Comparison of ENCODE assay signal across 8 cellular contexts in the genomic region with DNA sequence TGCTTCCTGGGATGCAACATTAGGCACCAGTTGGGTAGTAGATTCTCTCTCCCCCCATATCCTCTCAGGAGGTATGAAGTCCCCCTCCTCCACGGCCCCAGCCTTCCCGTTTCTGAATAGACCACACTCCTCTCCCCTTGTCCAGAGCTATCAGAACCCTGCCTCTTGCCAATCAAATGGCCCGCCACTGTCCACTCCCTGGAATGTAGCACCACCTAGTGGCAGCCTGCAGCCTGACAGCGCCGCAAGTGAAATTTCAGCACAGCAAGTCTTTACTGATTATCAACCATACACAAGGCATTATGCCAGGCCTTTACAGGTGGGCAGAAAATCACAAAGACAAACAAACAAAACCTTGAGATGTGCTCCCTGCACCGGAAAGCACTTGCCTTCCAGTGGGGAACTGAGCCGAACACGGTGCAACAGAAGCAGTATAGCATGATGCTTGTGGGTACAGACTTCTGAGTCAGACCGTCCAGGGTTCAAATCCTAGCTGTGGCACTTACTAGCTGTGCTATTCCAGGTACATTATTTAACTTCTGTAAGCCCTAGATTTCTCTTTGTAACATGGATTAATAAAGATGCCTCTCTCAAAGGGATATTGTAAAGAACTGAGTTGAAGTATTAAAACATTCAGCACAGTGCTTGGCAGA.
DNase-seq lines count a peak whose midpoint lies in the region; ATAC-seq and TF ChIP-seq lines count a peak whose summit lies in the region.

No MANE protein-coding gene starts in this region.

- H3K4me1 ChIP-seq in HCT116 (ENCODE audit: control insufficient read depth in 1 of 2, insufficient read depth in 2 of 2, low read length in 2 of 2) (peaks cover 0 to 6% of the 10 kb centered on the region in 2 experiments; a peak in 1 of 4 replicates), esophagus muscularis mucosa (no peaks in the 10 kb centered on the region), tibial nerve (no peaks in the 10 kb centered on the region)

- no peaks in the 10 kb centered on the region for H3K27me3 ChIP-seq in HCT116 (ENCODE audit: insufficient read depth, low read length)
- H3K27me3 ChIP-seq in esophagus muscularis mucosa: peaks cover 0 to 31% (median 2%) of the 10 kb centered on the region in 4 donors
- H3K27me3 ChIP-seq in tibial nerve: peaks cover 0 to 5% of the 10 kb centered on the region in 2 donors

- ATAC-seq in HCT116: peak; percentile 74
- peak; percentile 60 for ATAC-seq in activated CD8-positive, alpha-beta T cell treated with anti-CD3 and anti-CD28 coated beads, Interleukin-2, amount 10 ng/mL, durations not matched to agents 7 days and 5 days

- H3K36me3 ChIP-seq in HCT116 (ENCODE audit: control insufficient read depth in 1 of 2, insufficient read depth in 2 of 2, low read length in 2 of 2) (no peaks in the 10 kb centered on the region), esophagus muscularis mucosa (no peaks in the 10 kb centered on the region), tibial nerve (no peaks in the 10 kb centered on the region)

- H3K79me2 ChIP-seq in HCT116 (ENCODE audit: insufficient read depth, low read length): no peaks in the 10 kb centered on the region

- H3K4me1 Mint-ChIP-seq in activated CD8-positive, alpha-beta T cell treated with anti-CD3 and anti-CD28 coated beads, Interleukin-2, amount 10 ng/mL, durations not matched to agents 7 days and 5 days (ENCODE audit: low read depth): no peaks in the 10 kb centered on the region
- H3K4me1 Mint-ChIP-seq in nephron: no peaks in the 10 kb centered on the region

- no peak overlapping the region for H3K4me3 ChIP-seq in HCT116 (replicated peaks in 1 of 2; ENCODE audit: low read depth in 1 of 2, low read length in 2 of 2)
- H3K4me3 ChIP-seq in esophagus muscularis mucosa: no peak overlapping the region
- no peak overlapping the region for H3K4me3 ChIP-seq in tibial nerve

- POLR2A ChIA-PET in HCT116 (lab: Charles Lee): no interaction called here
- POLR2A ChIA-PET in activated CD8-positive, alpha-beta T cell treated with anti-CD3 and anti-CD28 coated beads, Interleukin-2, amount 10 ng/mL, durations not matched to agents 7 days and 5 days (lab: Charles Lee): no interaction called here

- CTCF ChIA-PET in HCT116 (lab: Charles Lee): interaction anchor here (1.0 to 3.7 kb wide), 6 partner anchors 14 to 705 kb away, joined by 3 to 20 read pairs (median 4); no protein-coding TSS in a partner anchor
- CTCF ChIA-PET in activated CD8-positive, alpha-beta T cell treated with anti-CD3 and anti-CD28 coated beads, Interleukin-2, amount 10 ng/mL, durations not matched to agents 7 days and 5 days (lab: Charles Lee): interaction anchor here (0.6 to 1.8 kb wide), 4 partner anchors 10 to 296 kb away, joined by 3 to 7 read pairs (median 3); no protein-coding TSS in a partner anchor

- peak overlapping the region; percentile 48 for H2AFZ ChIP-seq in HCT116 (ENCODE audit: low read depth, low read length, poor library complexity, severe bottlenecking)

- DNase-seq in COR-L47 (lab: John Stamatoyannopoulos, UW) (peak; percentile 94), HCT116 (ENCODE audit: low read depth, low spot score) (peak; percentile 44), NCI-H524 treated with DMSO at 0.1 percent for 48 hours (lab: John Stamatoyannopoulos, UW) (peak; percentile 8), esophagus muscularis mucosa (ENCODE audit: extremely low spot score) (peak; percentile 92), tibial nerve (ENCODE audit: low spot score in 2 of 2) (peak in 1 of 2 donors; percentile 41), NCI-H187 (lab: John Stamatoyannopoulos, UW) (no peak)
- peak; percentile 71 for DNase-seq in activated CD8-positive, alpha-beta T cell treated with anti-CD3 and anti-CD28 coated beads, Interleukin-2, amount 10 ng/mL, durations not matched to agents 7 days and 5 days

- no peak for TF ChIP-seq EP300 in esophagus muscularis mucosa (IDR thresholded peaks at IDR 0.05)
- TF ChIP-seq EP300 in tibial nerve (IDR thresholded peaks at IDR 0.05): no peak

- no peak overlapping the region for H3K4me2 ChIP-seq in HCT116 (ENCODE audit: low read length)

- RAD21 ChIA-PET in HCT116 (lab: Charles Lee; ENCODE audit: low non-redundant PET in 1 of 2, low total read pairs in 2 of 2, uncharacterized antibody in 2 of 2, unreplicated experiment in 2 of 2): no interaction called here

- TF ChIP-seq CTCF in HCT116 (IDR thresholded peaks at IDR 0.05 in 2 of 3, conservative IDR thresholded peaks at IDR 0.05 in 1 of 3; ENCODE audit: borderline replicate concordance in 1 of 3, insufficient read depth in 1 of 3, low read depth in 2 of 3, low read length in 2 of 3) (peak; percentile 67 to 98 (median 97)), esophagus muscularis mucosa (IDR thresholded peaks at IDR 0.05) (peak; percentile 59 to 91 (median 69)), nephron (IDR thresholded peaks at IDR 0.05; ENCODE audit: unreplicated experiment in 3 of 3) (peak; percentile 80 to 85 (median 84)), tibial nerve (IDR thresholded peaks at IDR 0.05) (peak; percentile 52 to 78 (median 76))

- no peak overlapping the region for H3K4me3 Mint-ChIP-seq in activated CD8-positive, alpha-beta T cell treated with anti-CD3 and anti-CD28 coated beads, Interleukin-2, amount 10 ng/mL, durations not matched to agents 7 days and 5 days
- H3K4me3 Mint-ChIP-seq in nephron: no peak overlapping the region

- H3K9me3 Mint-ChIP-seq in activated CD8-positive, alpha-beta T cell treated with anti-CD3 and anti-CD28 coated beads, Interleukin-2, amount 10 ng/mL, durations not matched to agents 7 days and 5 days (ENCODE audit: insufficient read depth): peaks cover 6% of the 10 kb centered on the region
- H3K9me3 Mint-ChIP-seq in nephron: peaks cover 17% of the 10 kb centered on the region

- TF ChIP-seq RAD21 in HCT116 (IDR thresholded peaks at IDR 0.05; ENCODE audit: low read depth): peak; percentile 73

- peaks cover under 1% of the 10 kb centered on the region for H3K27me3 Mint-ChIP-seq in activated CD8-positive, alpha-beta T cell treated with anti-CD3 and anti-CD28 coated beads, Interleukin-2, amount 10 ng/mL, durations not matched to agents 7 days and 5 days (ENCODE audit: low read depth)
- H3K27me3 Mint-ChIP-seq in nephron (ENCODE audit: low read depth): peaks cover 32% of the 10 kb centered on the region

- H3K27ac ChIP-seq in HCT116 (ENCODE audit: low read depth, low read length): no peak overlapping the region
- H3K27ac ChIP-seq in esophagus muscularis mucosa (replicated peaks in 1 of 4): no peak overlapping the region
- H3K27ac ChIP-seq in tibial nerve: no peak overlapping the region

- peaks cover 8 to 12% of the 10 kb centered on the region in 2 experiments; a peak in 3 of 4 replicates for H3K9me3 ChIP-seq in HCT116 (ENCODE audit: control insufficient read depth in 1 of 2, insufficient read depth in 1 of 2, low read depth in 1 of 2, low read length in 2 of 2)
- peaks cover 0 to 12% (median 8%) of the 10 kb centered on the region in 4 donors for H3K9me3 ChIP-seq in esophagus muscularis mucosa
- H3K9me3 ChIP-seq in tibial nerve: peaks cover 0 to 25% (median 3%) of the 10 kb centered on the region in 4 donors

- BruUV-seq in HCT116 (replicated peaks; lab: Mats Ljungman, UMichigan): no TSS peak

- intact Hi-C loops in HCT116 (cut with micrococcal nuclease): no loop called here
- intact Hi-C loops in esophagus muscularis mucosa (cut with DNase I): no loop called here

- no peak overlapping the region for H3K27ac Mint-ChIP-seq in activated CD8-positive, alpha-beta T cell treated with anti-CD3 and anti-CD28 coated beads, Interleukin-2, amount 10 ng/mL, durations not matched to agents 7 days and 5 days
- no peak overlapping the region for H3K27ac Mint-ChIP-seq in nephron

- no peaks in the 10 kb centered on the region for H3K9me2 ChIP-seq in HCT116 (ENCODE audit: insufficient read depth)

- TF ChIP-seq POLR2A in HCT116 (IDR thresholded peaks at IDR 0.05; ENCODE audit: borderline replicate concordance, extremely low read depth, insufficient read depth, insufficient read length): no peak
- TF ChIP-seq POLR2A in esophagus muscularis mucosa (IDR thresholded peaks at IDR 0.05; ENCODE audit: low read depth): no peak
- no peak for TF ChIP-seq POLR2A in tibial nerve (IDR thresholded peaks at IDR 0.05)

- WGBS in esophagus muscularis mucosa: 36% methylated on average over 8 of the region's 9 CpGs
- WGBS in tibial nerve, 2 donors: 22 to 23% methylated on average over 9 of the region's 9 CpGs

- no peak overlapping the region for H3K9ac ChIP-seq in HCT116 (ENCODE audit: low read length)

- H3K36me3 Mint-ChIP-seq in activated CD8-positive, alpha-beta T cell treated with anti-CD3 and anti-CD28 coated beads, Interleukin-2, amount 10 ng/mL, durations not matched to agents 7 days and 5 days (ENCODE audit: low read depth): no peaks in the 10 kb centered on the region
- H3K36me3 Mint-ChIP-seq in nephron (ENCODE audit: low read depth): peaks cover 5% of the 10 kb centered on the region

- no peaks in the 10 kb centered on the region for H4K20me1 ChIP-seq in HCT116 (ENCODE audit: insufficient read depth)

TF ChIP-seq in HCT116, 20 proteins besides CTCF, POLR2A, EP300 and RAD21 (continues in another document):
- TF ChIP-seq ZNF274 (IDR thresholded peaks at IDR 0.05; ENCODE audit: low read depth, low read length) (no peak), ELF1 (IDR thresholded peaks at IDR 0.05; ENCODE audit: borderline replicate concordance, low read depth) (no peak), SRF (IDR thresholded peaks at IDR 0.05; ENCODE audit: low read depth) (no peak)
- TF ChIP-seq, protein P1, sequence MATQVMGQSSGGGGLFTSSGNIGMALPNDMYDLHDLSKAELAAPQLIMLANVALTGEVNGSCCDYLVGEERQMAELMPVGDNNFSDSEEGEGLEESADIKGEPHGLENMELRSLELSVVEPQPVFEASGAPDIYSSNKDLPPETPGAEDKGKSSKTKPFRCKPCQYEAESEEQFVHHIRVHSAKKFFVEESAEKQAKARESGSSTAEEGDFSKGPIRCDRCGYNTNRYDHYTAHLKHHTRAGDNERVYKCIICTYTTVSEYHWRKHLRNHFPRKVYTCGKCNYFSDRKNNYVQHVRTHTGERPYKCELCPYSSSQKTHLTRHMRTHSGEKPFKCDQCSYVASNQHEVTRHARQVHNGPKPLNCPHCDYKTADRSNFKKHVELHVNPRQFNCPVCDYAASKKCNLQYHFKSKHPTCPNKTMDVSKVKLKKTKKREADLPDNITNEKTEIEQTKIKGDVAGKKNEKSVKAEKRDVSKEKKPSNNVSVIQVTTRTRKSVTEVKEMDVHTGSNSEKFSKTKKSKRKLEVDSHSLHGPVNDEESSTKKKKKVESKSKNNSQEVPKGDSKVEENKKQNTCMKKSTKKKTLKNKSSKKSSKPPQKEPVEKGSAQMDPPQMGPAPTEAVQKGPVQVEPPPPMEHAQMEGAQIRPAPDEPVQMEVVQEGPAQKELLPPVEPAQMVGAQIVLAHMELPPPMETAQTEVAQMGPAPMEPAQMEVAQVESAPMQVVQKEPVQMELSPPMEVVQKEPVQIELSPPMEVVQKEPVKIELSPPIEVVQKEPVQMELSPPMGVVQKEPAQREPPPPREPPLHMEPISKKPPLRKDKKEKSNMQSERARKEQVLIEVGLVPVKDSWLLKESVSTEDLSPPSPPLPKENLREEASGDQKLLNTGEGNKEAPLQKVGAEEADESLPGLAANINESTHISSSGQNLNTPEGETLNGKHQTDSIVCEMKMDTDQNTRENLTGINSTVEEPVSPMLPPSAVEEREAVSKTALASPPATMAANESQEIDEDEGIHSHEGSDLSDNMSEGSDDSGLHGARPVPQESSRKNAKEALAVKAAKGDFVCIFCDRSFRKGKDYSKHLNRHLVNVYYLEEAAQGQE (IDR thresholded peaks at IDR 0.05; ENCODE audit: low read depth): no peak

Comparison
In these comparisons a context has a peak if more than half of its experiments do, and no peak if none do; other contexts are left out.
1. DNase-seq: peak in COR-L47 (single experiment), HCT116 (single experiment), NCI-H524 treated with DMSO at 0.1 percent for 48 hours (single experiment), activated CD8-positive, alpha-beta T cell treated with anti-CD3 and anti-CD28 coated beads, Interleukin-2, amount 10 ng/mL, durations not matched to agents 7 days and 5 days (single experiment) and esophagus muscularis mucosa (single experiment); none in NCI-H187 (0 of 2).
2. Peak in every context shown above with its lines, with median percentiles within 50 percentile points of each other: CTCF ChIP-seq.